In the genomic region with DNA sequence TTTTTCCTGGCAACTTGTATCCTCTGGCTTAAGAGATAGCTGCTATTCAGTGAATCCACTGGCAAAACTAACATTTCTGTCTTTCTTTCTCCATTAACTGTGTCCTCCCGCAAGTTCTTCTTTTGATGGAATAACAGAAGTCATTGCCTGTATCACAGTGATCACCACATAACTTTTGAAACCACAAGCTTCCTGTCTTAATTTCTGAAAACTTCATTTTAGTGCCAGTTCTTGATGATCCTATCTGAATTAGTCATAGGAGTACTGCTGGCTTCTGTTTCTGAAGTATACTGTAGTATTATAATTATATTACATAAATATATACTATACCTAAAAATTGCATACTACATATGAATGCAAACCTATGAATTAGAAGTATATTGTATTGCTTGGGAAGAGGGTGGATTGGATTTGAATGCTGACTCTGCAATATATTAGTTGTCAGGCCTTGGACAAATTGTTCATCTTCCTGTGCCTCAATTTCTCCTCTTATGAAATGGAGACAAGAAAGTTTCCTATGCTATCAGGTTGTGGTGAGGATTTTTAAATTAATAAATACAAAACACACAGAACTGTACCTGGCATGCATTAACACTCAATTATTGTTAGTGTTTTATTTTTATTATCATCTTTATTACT, we compare ENCODE assay signal across 18 cellular contexts.
A peak's percentile ranks its signal among the peaks of the same experiment; 100 is the strongest.
DNase-seq lines count a peak whose midpoint lies in the region; ATAC-seq, FAIRE-seq and TF ChIP-seq lines count a peak whose summit lies in the region.
"Had no signal": no experiment of that assay in that cellular context is flagged by ENCODE, and none has a peak within 500 bp of the region (broad histone marks: within the 10 kb centered on the region; RNA-seq: fewer than 3 reads in every experiment).

No MANE protein-coding gene starts in this region.

- H3K4me1 ChIP-seq in heart right ventricle (peaks cover 0 to 26% (median 7%) of the 10 kb centered on the region in 9 donors), right atrium auricular region (peaks cover 0 to 15% of the 10 kb centered on the region in 2 donors), SK-N-SH (ENCODE audit: control insufficient read depth in 1 of 2, insufficient read depth in 2 of 2, low read depth in 1 of 2, low read length in 1 of 2) (no peaks in the 10 kb centered on the region), endothelial cell of umbilical vein (ENCODE audit: control insufficient read depth, extremely low read depth, insufficient read depth, low read length) (no peaks in the 10 kb centered on the region), vagina (no peaks in the 10 kb centered on the region)
- H3K4me1 ChIP-seq: HAP-1 had no signal

- no peak for TF ChIP-seq EP300 in SK-N-SH (IDR thresholded peaks at IDR 0.05; ENCODE audit: borderline replicate concordance in 1 of 2, low read depth in 1 of 2, low read length in 1 of 2)

- no peaks in the 10 kb centered on the region for H3K9me2 ChIP-seq in SK-N-SH

- TF ChIP-seq CTCF in heart right ventricle (IDR thresholded peaks at IDR 0.05) (no peak), right atrium auricular region (IDR thresholded peaks at IDR 0.05) (no peak), SK-N-SH (IDR thresholded peaks at IDR 0.05) (no peak), endothelial cell of umbilical vein (IDR thresholded peaks at IDR 0.05; ENCODE audit: extremely low read depth in 1 of 2, insufficient read depth in 1 of 2, low read depth in 1 of 2, low read length in 2 of 2) (no peak), vagina (IDR thresholded peaks at IDR 0.05) (no peak)

- H3K9me3 ChIP-seq in heart right ventricle (no peaks in the 10 kb centered on the region), right atrium auricular region (no peaks in the 10 kb centered on the region), SK-N-SH (no peaks in the 10 kb centered on the region), endothelial cell of umbilical vein (replicated peaks; ENCODE audit: control insufficient read depth, insufficient read depth, low read length) (no peaks in the 10 kb centered on the region), vagina (no peaks in the 10 kb centered on the region)
- H3K9me3 ChIP-seq: gastroesophageal sphincter, HAP-1, mucosa of descending colon, ovary had no signal

- H3K4me3 ChIP-seq in heart right ventricle (no peak overlapping the region), right atrium auricular region (no peak overlapping the region), SK-N-SH (ENCODE audit: low read depth in 2 of 2, low read length in 1 of 2) (no peak overlapping the region), endothelial cell of umbilical vein (replicated peaks in 1 of 3; ENCODE audit: insufficient read depth in 1 of 3, low read depth in 1 of 3, low read length in 3 of 3) (no peak overlapping the region), vagina (no peak overlapping the region)
- H3K4me3 ChIP-seq: gastroesophageal sphincter, HAP-1, mucosa of descending colon, ovary had no signal

- dilution Hi-C loops in endothelial cell of umbilical vein (cut with MboI; ENCODE audit: extremely low pct_ligation_motif_present, low sequenced_read_pairs): no loop called here

- H3F3A ChIP-seq in SK-N-SH (replicated peaks; ENCODE audit: insufficient read depth): peaks cover 3% of the 10 kb centered on the region

- H2AFZ ChIP-seq in SK-N-SH (ENCODE audit: low read depth) (no peak overlapping the region), endothelial cell of umbilical vein (ENCODE audit: low read depth, low read length) (no peak overlapping the region)

- H3K9me1 ChIP-seq in endothelial cell of umbilical vein (replicated peaks; ENCODE audit: control insufficient read depth, extremely low read depth, insufficient read depth, low read length): no peaks in the 10 kb centered on the region

- H3K27ac ChIP-seq in heart right ventricle (peak overlapping the region in 6 of 10 donors; percentile 2 to 64 (median 48)), right atrium auricular region (peak overlapping the region in 1 of 2 donors; percentile 39), SK-N-SH (ENCODE audit: low read depth in 2 of 2, low read length in 1 of 2) (no peak overlapping the region), endothelial cell of umbilical vein (ENCODE audit: insufficient read depth, low read depth, low read length) (no peak overlapping the region), vagina (peak overlapping the region; percentile 5)
- H3K27ac ChIP-seq: ovary had no signal

- no peak for DNase-seq in heart right ventricle
- DNase-seq in right atrium auricular region (ENCODE audit: low spot score): no peak
- DNase-seq in SK-N-SH: no peak
- no peak for DNase-seq in endothelial cell of umbilical vein (ENCODE audit: low read depth, low spot score)
- no peak for DNase-seq in vagina (ENCODE audit: extremely low spot score in 2 of 2)
- no peak for DNase-seq in activated naive CD4-positive, alpha-beta T cell treated with Interleukin-2 at 50 U/mL for 16 hours
- no peak for DNase-seq in inferior parietal cortex (ENCODE audit: extremely low spot score)
- DNase-seq: ACHN; activated CD8-positive, alpha-beta T cell treated with anti-CD3 and anti-CD28 coated beads, Interleukin-2, amount 10 ng/mL, durations not matched to agents 7 days and 5 days; effector CD4-positive, alpha-beta T cell; islet precursor cell; mucosa of descending colon; NCI-H2171; ovary; substantia nigra had no signal

- no peaks in the 10 kb centered on the region for H3K36me3 ChIP-seq in heart right ventricle
- no peaks in the 10 kb centered on the region for H3K36me3 ChIP-seq in right atrium auricular region
- no peaks in the 10 kb centered on the region for H3K36me3 ChIP-seq in SK-N-SH (replicated peaks in 1 of 2; ENCODE audit: control insufficient read depth in 1 of 2, insufficient read depth in 2 of 2, low read length in 1 of 2)
- no peaks in the 10 kb centered on the region for H3K36me3 ChIP-seq in endothelial cell of umbilical vein (ENCODE audit: control insufficient read depth in 2 of 2, extremely low read depth in 1 of 2, insufficient read depth in 2 of 2, low read length in 2 of 2)
- no peaks in the 10 kb centered on the region for H3K36me3 ChIP-seq in vagina
- H3K36me3 ChIP-seq: gastroesophageal sphincter, HAP-1, ovary had no signal

- H4K20me1 ChIP-seq in SK-N-SH (ENCODE audit: insufficient read depth) (no peaks in the 10 kb centered on the region), endothelial cell of umbilical vein (replicated peaks; ENCODE audit: control insufficient read depth, extremely low read depth, insufficient read depth, low read length) (no peaks in the 10 kb centered on the region)

- no peak overlapping the region for H3K4me2 ChIP-seq in SK-N-SH
- no peak overlapping the region for H3K4me2 ChIP-seq in endothelial cell of umbilical vein (ENCODE audit: insufficient read depth, low read length)

- WGBS in heart right ventricle, 2 donors: 71 to 90% methylated on average over 1 of the region's 1 CpG
- 54% methylated on average over 1 of the region's 1 CpG for WGBS in SK-N-SH (ENCODE audit: low lambda C conversion rate)

- TF ChIP-seq RAD21 in SK-N-SH (IDR thresholded peaks at IDR 0.05; ENCODE audit: low read length): no peak

- H3K9ac ChIP-seq in SK-N-SH (no peak overlapping the region), endothelial cell of umbilical vein (replicated peaks; ENCODE audit: extremely low read depth, insufficient read depth, low read length) (no peak overlapping the region)

- FAIRE-seq in endothelial cell of umbilical vein (lab: Jason Lieb, UNC): no peak

- intact Hi-C loops in heart right ventricle (cut with DNase I) (no loop called here), endothelial cell of umbilical vein (cut with micrococcal nuclease) (no loop called here), vagina (cut with DNase I) (no loop called here)

- no peak for TF ChIP-seq POLR2A in endothelial cell of umbilical vein (IDR thresholded peaks at IDR 0.05; ENCODE audit: low read depth, low read length)
- TF ChIP-seq POLR2A in vagina (IDR thresholded peaks at IDR 0.05): no peak

- POLR2A ChIA-PET in SK-N-SH (lab: Yijun Ruan, JAX) (no interaction called here), endothelial cell of umbilical vein (lab: Charles Lee) (no interaction called here)

- CTCF ChIA-PET in SK-N-SH (lab: Yijun Ruan, JAX) (no interaction called here), endothelial cell of umbilical vein (lab: Charles Lee) (interaction anchor here (1.5 kb wide), 1 partner anchor 37 kb away, joined by 5 read pairs; no protein-coding TSS in a partner anchor)

- H3K79me2 ChIP-seq in SK-N-SH (ENCODE audit: insufficient read depth) (no peaks in the 10 kb centered on the region), endothelial cell of umbilical vein (ENCODE audit: control insufficient read depth, insufficient read depth, low read length) (no peaks in the 10 kb centered on the region)

- BruUV-seq in endothelial cell of umbilical vein (replicated peaks; lab: Mats Ljungman, UMichigan): no TSS peak

- H3K27me3 ChIP-seq in heart right ventricle (no peaks in the 10 kb centered on the region), right atrium auricular region (no peaks in the 10 kb centered on the region), SK-N-SH (ENCODE audit: insufficient read depth) (no peaks in the 10 kb centered on the region), endothelial cell of umbilical vein (ENCODE audit: control insufficient read depth in 2 of 2, insufficient read depth in 2 of 2, low read length in 2 of 2) (no peaks in the 10 kb centered on the region), vagina (no peaks in the 10 kb centered on the region)
- H3K27me3 ChIP-seq: gastroesophageal sphincter, ovary had no signal

- ATAC-seq in heart right ventricle (peak in 1 of 8 donors; percentile 11), HG02970 (IDR thresholded peaks at IDR 0.05; ENCODE audit: low FRiP score, unreplicated experiment) (no peak)
- ATAC-seq: activated CD8-positive, alpha-beta T cell treated with anti-CD3 and anti-CD28 coated beads, Interleukin-2, amount 10 ng/mL, durations not matched to agents 7 days and 5 days; gastroesophageal sphincter; mucosa of descending colon had no signal

TF ChIP-seq in SK-N-SH, 30 proteins besides CTCF, POLR2A, EP300 and RAD21 (continues in another document):
- 0 out of 2 replicates have a peak, but pooled peaks have one; percentile 7 for TF ChIP-seq FOSL2 (IDR thresholded peaks at IDR 0.05; ENCODE audit: borderline replicate concordance, low read depth)

TF ChIP-seq in endothelial cell of umbilical vein, 7 proteins besides CTCF, POLR2A, EP300 and RAD21:
- peak; percentile 21 for TF ChIP-seq FOS (IDR thresholded peaks at IDR 0.05; ENCODE audit: borderline replicate concordance, insufficient read depth, low read length)
- TF ChIP-seq JUN (IDR thresholded peaks at IDR 0.05; ENCODE audit: borderline replicate concordance, insufficient read depth, insufficient read length, low read depth): no peak

Comparison
In these comparisons a context has a peak if more than half of its experiments do, and no peak if none do; other contexts are left out.
1. H3K27ac ChIP-seq: peak in heart right ventricle (6 of 10) and vagina (single experiment); none in SK-N-SH (0 of 2) and endothelial cell of umbilical vein (single experiment).